In the genomic region with DNA sequence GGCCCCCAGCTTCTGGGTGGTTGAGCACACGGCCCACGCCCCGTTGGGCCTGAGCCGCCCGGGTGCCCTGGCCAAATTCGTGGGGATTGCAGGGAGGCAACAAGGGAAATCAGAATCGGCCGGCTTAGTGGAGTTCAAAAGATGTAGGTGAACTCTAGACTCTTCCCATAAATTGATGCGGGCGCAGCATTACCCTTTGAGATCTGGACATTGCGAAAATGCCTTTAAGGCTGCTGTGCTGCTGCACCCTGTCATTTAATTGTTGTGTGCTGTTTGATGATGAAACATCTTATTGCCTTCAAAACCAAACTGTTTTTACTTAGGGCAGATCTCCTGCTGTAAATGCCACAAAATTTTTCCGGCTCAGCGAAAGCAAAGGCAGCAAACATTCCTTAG, we compare ENCODE assay signal across 7 cellular contexts. TPM values are rescaled to one million over a fixed set of nuclear protein-coding genes. Genes with fewer than 3 reads are reported as not detected.
A peak's percentile ranks its signal among the peaks of the same experiment; 100 is the strongest.
DNase-seq lines count a peak whose midpoint lies in the region; ATAC-seq and TF ChIP-seq lines count a peak whose summit lies in the region.

No MANE protein-coding gene starts in this region.

- peak overlapping the region; percentile 76 for H3K4me3 Mint-ChIP-seq in progenitor cell of endocrine pancreas (ENCODE audit: low read depth)

- H3K9me3 Mint-ChIP-seq in progenitor cell of endocrine pancreas (ENCODE audit: low read depth) = peaks cover 16% of the 10 kb centered on the region

- peak overlapping the region; percentile 57 for H3K4me3 ChIP-seq in H7 (ENCODE audit: insufficient read depth, low read depth, low read length)
- H3K4me3 ChIP-seq in fibroblast of pulmonary artery (replicated peaks; ENCODE audit: low read depth, low read length) = peak overlapping the region; percentile 67

- no peak for TF ChIP-seq CTCF in fibroblast of pulmonary artery (IDR thresholded peaks at IDR 0.05; ENCODE audit: low read length, missing control alignments)
- no peak for TF ChIP-seq CTCF in progenitor cell of endocrine pancreas (IDR thresholded peaks at IDR 0.05; ENCODE audit: unreplicated experiment)

- peak; percentile 53 for ATAC-seq in SK-N-SH treated with all-trans-retinoic acid at 6 μM for 48 hours

- H3K36me3 ChIP-seq in H7 (replicated peaks; ENCODE audit: control insufficient read depth, insufficient read depth, low read length) = no peaks in the 10 kb centered on the region

- DNase-seq in H7 (no peak), fibroblast of pulmonary artery (ENCODE audit: low read depth) (peak; percentile 44), progenitor cell of endocrine pancreas (ENCODE audit: low spot score, unreplicated experiment) (no peak), DMS79 (lab: John Stamatoyannopoulos, UW) (no peak), RKO (ENCODE audit: low spot score) (no peak), NCI-H187 (lab: John Stamatoyannopoulos, UW) (no peak)

- H3K4me1 Mint-ChIP-seq in progenitor cell of endocrine pancreas (ENCODE audit: low read depth) = peaks cover 3% of the 10 kb centered on the region

- no peaks in the 10 kb centered on the region for H3K36me3 Mint-ChIP-seq in progenitor cell of endocrine pancreas (ENCODE audit: insufficient read depth)

- peaks cover 7% of the 10 kb centered on the region; the same call in 1 of the 2 replicates for H3K27me3 ChIP-seq in H7 (ENCODE audit: control insufficient read depth, insufficient read depth, low read length)

- H3K27me3 Mint-ChIP-seq in progenitor cell of endocrine pancreas = peaks cover 21% of the 10 kb centered on the region

- no peak overlapping the region for H3K27ac Mint-ChIP-seq in progenitor cell of endocrine pancreas

TF ChIP-seq in SK-N-SH treated with all-trans-retinoic acid at 6 μM for 48 hours, 23 proteins besides CTCF, POLR2A, EP300 and RAD21:
- TF ChIP-seq CSDC2 (CRISPR knock-in tag; IDR thresholded peaks at IDR 0.05) (no peak), ESRRG (CRISPR knock-in tag; IDR thresholded peaks at IDR 0.05) (no peak), TCF4 (CRISPR knock-in tag; IDR thresholded peaks at IDR 0.05; ENCODE audit: borderline replicate concordance) (no peak), ZNF70 (CRISPR knock-in tag; IDR thresholded peaks at IDR 0.05) (no peak), BACH2 (CRISPR knock-in tag; IDR thresholded peaks at IDR 0.05; ENCODE audit: borderline replicate concordance) (no peak), PPARA (CRISPR knock-in tag; IDR thresholded peaks at IDR 0.05; ENCODE audit: borderline replicate concordance) (no peak), GLIS3 (CRISPR knock-in tag; IDR thresholded peaks at IDR 0.05) (no peak), RARB (CRISPR knock-in tag; IDR thresholded peaks at IDR 0.05) (no peak), ZNF565 (CRISPR knock-in tag; conservative IDR thresholded peaks at IDR 0.05; ENCODE audit: low read depth) (no peak), ZFP3 (CRISPR knock-in tag; IDR thresholded peaks at IDR 0.05) (no peak)
- TF ChIP-seq, protein P1, sequence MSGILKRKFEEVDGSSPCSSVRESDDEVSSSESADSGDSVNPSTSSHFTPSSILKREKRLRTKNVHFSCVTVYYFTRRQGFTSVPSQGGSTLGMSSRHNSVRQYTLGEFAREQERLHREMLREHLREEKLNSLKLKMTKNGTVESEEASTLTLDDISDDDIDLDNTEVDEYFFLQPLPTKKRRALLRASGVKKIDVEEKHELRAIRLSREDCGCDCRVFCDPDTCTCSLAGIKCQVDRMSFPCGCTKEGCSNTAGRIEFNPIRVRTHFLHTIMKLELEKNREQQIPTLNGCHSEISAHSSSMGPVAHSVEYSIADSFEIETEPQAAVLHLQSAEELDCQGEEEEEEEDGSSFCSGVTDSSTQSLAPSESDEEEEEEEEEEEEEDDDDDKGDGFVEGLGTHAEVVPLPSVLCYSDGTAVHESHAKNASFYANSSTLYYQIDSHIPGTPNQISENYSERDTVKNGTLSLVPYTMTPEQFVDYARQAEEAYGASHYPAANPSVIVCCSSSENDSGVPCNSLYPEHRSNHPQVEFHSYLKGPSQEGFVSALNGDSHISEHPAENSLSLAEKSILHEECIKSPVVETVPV (CRISPR knock-in tag; IDR thresholded peaks at IDR 0.05) = no peak
- TF ChIP-seq, protein P2, sequence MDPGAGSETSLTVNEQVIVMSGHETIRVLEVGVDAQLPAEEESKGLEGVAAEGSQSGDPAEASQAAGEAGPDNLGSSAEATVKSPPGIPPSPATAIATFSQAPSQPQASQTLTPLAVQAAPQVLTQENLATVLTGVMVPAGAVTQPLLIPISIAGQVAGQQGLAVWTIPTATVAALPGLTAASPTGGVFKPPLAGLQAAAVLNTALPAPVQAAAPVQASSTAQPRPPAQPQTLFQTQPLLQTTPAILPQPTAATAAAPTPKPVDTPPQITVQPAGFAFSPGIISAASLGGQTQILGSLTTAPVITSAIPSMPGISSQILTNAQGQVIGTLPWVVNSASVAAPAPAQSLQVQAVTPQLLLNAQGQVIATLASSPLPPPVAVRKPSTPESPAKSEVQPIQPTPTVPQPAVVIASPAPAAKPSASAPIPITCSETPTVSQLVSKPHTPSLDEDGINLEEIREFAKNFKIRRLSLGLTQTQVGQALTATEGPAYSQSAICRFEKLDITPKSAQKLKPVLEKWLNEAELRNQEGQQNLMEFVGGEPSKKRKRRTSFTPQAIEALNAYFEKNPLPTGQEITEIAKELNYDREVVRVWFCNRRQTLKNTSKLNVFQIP (CRISPR knock-in tag; IDR thresholded peaks at IDR 0.05; ENCODE audit: borderline replicate concordance, low read depth) = no peak
- TF ChIP-seq, protein P3, sequence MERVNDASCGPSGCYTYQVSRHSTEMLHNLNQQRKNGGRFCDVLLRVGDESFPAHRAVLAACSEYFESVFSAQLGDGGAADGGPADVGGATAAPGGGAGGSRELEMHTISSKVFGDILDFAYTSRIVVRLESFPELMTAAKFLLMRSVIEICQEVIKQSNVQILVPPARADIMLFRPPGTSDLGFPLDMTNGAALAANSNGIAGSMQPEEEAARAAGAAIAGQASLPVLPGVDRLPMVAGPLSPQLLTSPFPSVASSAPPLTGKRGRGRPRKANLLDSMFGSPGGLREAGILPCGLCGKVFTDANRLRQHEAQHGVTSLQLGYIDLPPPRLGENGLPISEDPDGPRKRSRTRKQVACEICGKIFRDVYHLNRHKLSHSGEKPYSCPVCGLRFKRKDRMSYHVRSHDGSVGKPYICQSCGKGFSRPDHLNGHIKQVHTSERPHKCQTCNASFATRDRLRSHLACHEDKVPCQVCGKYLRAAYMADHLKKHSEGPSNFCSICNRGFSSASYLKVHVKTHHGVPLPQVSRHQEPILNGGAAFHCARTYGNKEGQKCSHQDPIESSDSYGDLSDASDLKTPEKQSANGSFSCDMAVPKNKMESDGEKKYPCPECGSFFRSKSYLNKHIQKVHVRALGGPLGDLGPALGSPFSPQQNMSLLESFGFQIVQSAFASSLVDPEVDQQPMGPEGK (CRISPR knock-in tag; IDR thresholded peaks at IDR 0.05; ENCODE audit: borderline replicate concordance) = no peak
- TF ChIP-seq, protein P4, sequence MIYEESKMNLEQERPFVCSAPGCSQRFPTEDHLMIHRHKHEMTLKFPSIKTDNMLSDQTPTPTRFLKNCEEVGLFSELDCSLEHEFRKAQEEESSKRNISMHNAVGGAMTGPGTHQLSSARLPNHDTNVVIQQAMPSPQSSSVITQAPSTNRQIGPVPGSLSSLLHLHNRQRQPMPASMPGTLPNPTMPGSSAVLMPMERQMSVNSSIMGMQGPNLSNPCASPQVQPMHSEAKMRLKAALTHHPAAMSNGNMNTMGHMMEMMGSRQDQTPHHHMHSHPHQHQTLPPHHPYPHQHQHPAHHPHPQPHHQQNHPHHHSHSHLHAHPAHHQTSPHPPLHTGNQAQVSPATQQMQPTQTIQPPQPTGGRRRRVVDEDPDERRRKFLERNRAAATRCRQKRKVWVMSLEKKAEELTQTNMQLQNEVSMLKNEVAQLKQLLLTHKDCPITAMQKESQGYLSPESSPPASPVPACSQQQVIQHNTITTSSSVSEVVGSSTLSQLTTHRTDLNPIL (CRISPR knock-in tag; IDR thresholded peaks at IDR 0.05; ENCODE audit: low read depth) = no peak

RNA-seq across cellular contexts. Expression of a gene that starts 0.4 kb away (rescaled TPM):
- total RNA-seq in H7 (2014; rRNA removed; shearing (Covaris generic)) = 10.5 and 12.5 TPM in 2 replicates
- 4.9 and 6.3 TPM in 2 replicates for total RNA-seq in progenitor cell of endocrine pancreas

RNA-seq across cellular contexts. Expression of a gene that starts 28.8 kb away (rescaled TPM):
- total RNA-seq in H7 (2014; rRNA removed; shearing (Covaris generic)) = not detected in 2 replicates
- not detected in 2 replicates for total RNA-seq in progenitor cell of endocrine pancreas

RNA-seq across cellular contexts. Expression of a gene that starts 43.0 kb away (rescaled TPM):
- total RNA-seq in H7 (2014; rRNA removed; shearing (Covaris generic)) = 55.4 and 65.6 TPM in 2 replicates
- 58.5 and 61.0 TPM in 2 replicates for total RNA-seq in progenitor cell of endocrine pancreas

RNA-seq across cellular contexts. Expression of a gene that starts 54.8 kb away (rescaled TPM):
- total RNA-seq in H7 (2014; rRNA removed; shearing (Covaris generic)) = 0.22 and 0.45 TPM in 2 replicates
- total RNA-seq in progenitor cell of endocrine pancreas = 0.13 and 0.14 TPM in 2 replicates
